Comparison of ENCODE assay signal across 8 cellular contexts in genomic region chr11:925496-926301, GRCh38. TPM values are rescaled to one million over a fixed set of nuclear protein-coding genes. Genes with fewer than 3 reads are reported as not detected.
DNase-seq lines count a peak whose midpoint lies in the region; ATAC-seq, FAIRE-seq and TF ChIP-seq lines count a peak whose summit lies in the region.

AP2A2 (plus strand) TSS chr11:925870; CDS start chr11:926022, 152 bp downstream.

- peak within 1 kb of the TSS; percentile 26 for H2AFZ ChIP-seq in keratinocyte (ENCODE audit: control insufficient read depth, low read length)

- peaks cover 5% of the 10 kb centered on the region for H3K9me1 ChIP-seq in keratinocyte (ENCODE audit: control insufficient read depth, extremely low read depth, insufficient read depth, low read length)

- H3K27ac ChIP-seq in keratinocyte (ENCODE audit: control insufficient read depth, insufficient read depth, low read length): peak within 1 kb of the TSS; percentile 2

- peak within 1 kb of the TSS; percentile 60 for H3K9ac ChIP-seq in keratinocyte (ENCODE audit: control insufficient read depth, extremely low read depth, insufficient read depth, low read length)

- H3K36me3 ChIP-seq in keratinocyte (ENCODE audit: control insufficient read depth in 2 of 2, extremely low read depth in 1 of 2, insufficient read depth in 2 of 2, low read length in 2 of 2): peaks cover 8 to 9% of the 10 kb centered on the region in 2 experiments

- no peak for FAIRE-seq in keratinocyte (lab: Jason Lieb, UNC)

- ATAC-seq in HG03025 (IDR thresholded peaks at IDR 0.05; ENCODE audit: low FRiP score, unreplicated experiment): peak; percentile 65

- peaks cover 10% of the 10 kb centered on the region for H3K4me1 ChIP-seq in keratinocyte (ENCODE audit: control insufficient read depth, extremely low read depth, insufficient read depth, low read length)

- H3K4me3 ChIP-seq in keratinocyte (ENCODE audit: control insufficient read depth in 2 of 3, extremely low read depth in 1 of 3, insufficient read depth in 2 of 3, low read depth in 1 of 3, low read length in 3 of 3): peak within 1 kb of the TSS; percentile 41 to 65 (median 64)

- H3K9me3 ChIP-seq in keratinocyte (ENCODE audit: control insufficient read depth, low read depth, low read length): no peaks in the 10 kb centered on the region

- H3K4me2 ChIP-seq in keratinocyte (ENCODE audit: control insufficient read depth, extremely low read depth, insufficient read depth, low read depth, low read length): peak within 1 kb of the TSS; percentile 58

- H3K27me3 ChIP-seq in keratinocyte (ENCODE audit: control insufficient read depth, extremely low read depth, insufficient read depth, low read length): no peaks in the 10 kb centered on the region

- peak in 2 of 3 experiments; percentile 66 to 94 for TF ChIP-seq CTCF in keratinocyte (optimal IDR thresholded peaks at IDR 0.05 in 1 of 3, IDR thresholded peaks at IDR 0.05 in 1 of 3, conservative IDR thresholded peaks at IDR 0.05 in 1 of 3; ENCODE audit: extremely low read depth in 1 of 3, insufficient read depth in 2 of 3, low read length in 3 of 3)

- dilution Hi-C loops in keratinocyte (cut with MboI; ENCODE audit: extremely low pct_ligation_motif_present, low sequenced_read_pairs): no loop called here

- H4K20me1 ChIP-seq in keratinocyte (ENCODE audit: control insufficient read depth, extremely low read depth, insufficient read depth, low read length): peaks cover 3% of the 10 kb centered on the region

- DNase-seq in SIG-M5 treated with dmso at 0.1 percent for 504 hours (lab: John Stamatoyannopoulos, UW; ENCODE audit: unreplicated experiment) (peak; percentile 63), SIG-M5 (lab: John Stamatoyannopoulos, UW) (no peak), NCI-H2171 treated with DMSO at 0.1 percent for 48 hours (lab: John Stamatoyannopoulos, UW) (peak; percentile 47), keratinocyte (ENCODE audit: low read depth, low spot score) (no peak)
- peak; percentile 83 for DNase-seq in activated CD4-positive, CD25-positive, alpha-beta regulatory T cell treated with anti-CD3 and anti-CD28 coated beads, Interleukin-2, amount 50 U/mL, for 16 hours (ENCODE audit: low read depth, low spot score)
- DNase-seq in central memory CD4-positive, alpha-beta T cell: peak; percentile 91
- DNase-seq in stimulated activated CD4-positive, alpha-beta T cell treated with anti-CD3 and anti-CD28 coated beads, Interleukin-12 subunit alpha, Interleukin-12 subunit beta, amount 100 ng/mL, for 48 hours (ENCODE audit: low read depth in 2 of 3, low spot score in 1 of 3): peak; percentile 77 to 93 (median 80)

- H3K79me2 ChIP-seq in keratinocyte (ENCODE audit: control insufficient read depth, insufficient read depth, low read length): peaks cover 41% of the 10 kb centered on the region

RNA-seq across cellular contexts. Expression of gene AP2A2, which starts in this region (rescaled TPM):
- 42.4 to 79.1 TPM (median 47.8 TPM) in 3 replicates for polyA plus RNA-seq in keratinocyte
- 65.8 TPM for polyA plus RNA-seq in keratinocyte (2011; ENCODE audit: low read depth)
- 51.4 and 56.5 TPM in 2 replicates for polyA plus RNA-seq in keratinocyte (2011; cell fraction: cytosol; rRNA removed)
- 80.8 and 94.6 TPM in 2 replicates for polyA plus RNA-seq in keratinocyte (2011; cell fraction: nucleus; rRNA removed)
- 46.6 and 49.6 TPM in 2 replicates for polyA plus RNA-seq in keratinocyte (2012; ENCODE audit: low replicate concordance)
- 61.7 to 195 TPM (median 70.1 TPM) in 3 replicates for polyA minus RNA-seq in keratinocyte
- 124 TPM for polyA minus RNA-seq in keratinocyte (2011; cell fraction: cytosol; rRNA and poly(A)+ RNA removed)
- 63.0 and 72.7 TPM in 2 replicates for polyA minus RNA-seq in keratinocyte (2011; cell fraction: nucleus; rRNA and poly(A)+ RNA removed)

Comparison
In these comparisons a context has a peak if more than half of its experiments do, and no peak if none do; other contexts are left out.
1. DNase-seq: peak in SIG-M5 treated with dmso at 0.1 percent for 504 hours (single experiment), NCI-H2171 treated with DMSO at 0.1 percent for 48 hours (single experiment), activated CD4-positive, CD25-positive, alpha-beta regulatory T cell treated with anti-CD3 and anti-CD28 coated beads, Interleukin-2, amount 50 U/mL, for 16 hours (single experiment), central memory CD4-positive, alpha-beta T cell (single experiment) and stimulated activated CD4-positive, alpha-beta T cell treated with anti-CD3 and anti-CD28 coated beads, Interleukin-12 subunit alpha, Interleukin-12 subunit beta, amount 100 ng/mL, for 48 hours (3 of 3); none in SIG-M5 (single experiment) and keratinocyte (single experiment).